ENCODE assay signal across 10 cellular contexts in the genomic region with DNA sequence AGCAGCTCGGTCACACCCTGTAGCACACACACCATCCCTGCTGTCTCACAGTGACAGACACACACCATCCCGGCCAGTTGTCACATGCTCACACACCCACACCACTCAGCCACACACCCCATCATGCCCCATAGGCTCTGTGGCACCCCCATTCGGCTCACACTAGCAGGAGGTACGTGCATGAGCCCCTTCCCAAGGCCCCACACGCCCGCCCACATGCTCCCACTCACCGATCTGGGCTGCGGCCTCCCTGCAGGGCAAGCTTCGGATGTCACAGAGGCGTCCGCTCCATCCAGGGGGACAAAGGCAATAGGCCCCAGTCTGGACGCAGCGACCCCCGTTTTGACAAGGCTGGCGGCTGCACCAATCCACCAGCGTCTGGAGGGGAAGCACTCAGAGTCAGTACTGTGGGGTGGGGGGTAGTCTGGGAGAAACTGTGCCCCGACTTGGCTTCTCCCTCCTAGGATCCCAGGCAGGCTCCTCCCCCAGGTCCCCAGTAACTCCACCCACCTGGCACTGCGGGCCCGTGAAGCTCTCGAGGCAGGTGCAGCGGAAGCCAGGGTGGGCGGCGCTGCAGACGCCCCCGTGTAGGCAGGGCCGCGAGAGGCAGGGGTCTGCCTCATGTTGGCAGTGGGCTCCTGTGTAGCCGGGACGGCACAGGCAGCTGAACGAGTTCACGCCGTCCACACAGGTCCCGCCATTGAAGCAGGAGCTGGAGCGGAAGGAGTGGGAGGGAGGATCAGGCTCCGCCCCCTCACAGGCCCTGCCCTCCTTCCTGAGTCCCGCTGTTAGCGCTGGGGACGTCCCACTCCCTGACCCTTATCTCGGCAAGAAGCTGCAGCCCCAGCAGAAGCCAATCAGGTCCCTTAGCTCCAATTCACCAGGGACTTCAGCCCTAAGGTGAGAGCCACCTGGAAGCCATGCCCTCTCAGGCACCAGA. TPM values are rescaled to one million over a fixed set of nuclear protein-coding genes. Genes with fewer than 3 reads are reported as not detected.
A peak's percentile ranks its signal among the peaks of the same experiment; 100 is the strongest.
DNase-seq lines count a peak whose midpoint lies in the region; ATAC-seq and TF ChIP-seq lines count a peak whose summit lies in the region.
"Had no signal": no experiment of that assay in that cellular context is flagged by ENCODE, and none has a peak within 500 bp of the region (broad histone marks: within the 10 kb centered on the region; RNA-seq: fewer than 3 reads in every experiment).

No MANE protein-coding gene starts in this region.

- H3K4me3 ChIP-seq in heart right ventricle (peak overlapping the region in 2 of 10 donors; percentile 17 to 20), SJCRH30 (no peak overlapping the region)
- H3K4me3 ChIP-seq: BLaER1 treated with 17β-estradiol and CSF1 and Interleukin-3, amounts not matched to agents 10 nM and 100 nM; thoracic aorta had no signal

- WGBS in heart right ventricle, 2 donors: 64 to 67% methylated on average over 39 of the region's 39 CpGs

- ATAC-seq in heart right ventricle: peak; percentile 14 to 71 (median 51)
- ATAC-seq in GM18870 (IDR thresholded peaks at IDR 0.05; ENCODE audit: unreplicated experiment): no peak

- H3K4me1 ChIP-seq in heart right ventricle: peaks cover 0 to 13% (median 5%) of the 10 kb centered on the region in 9 donors
- H3K4me1 ChIP-seq in SJCRH30: no peaks in the 10 kb centered on the region

- no peak overlapping the region for H3K27ac ChIP-seq in heart right ventricle
- no peak overlapping the region for H3K27ac ChIP-seq in SJCRH30
- H3K27ac ChIP-seq: BLaER1 treated with 17β-estradiol and CSF1 and Interleukin-3, amounts not matched to agents 10 nM and 100 nM; thoracic aorta had no signal

- H3K36me3 ChIP-seq in heart right ventricle: peaks cover 0 to 49% (median 0%) of the 10 kb centered on the region in 9 donors
- H3K36me3 ChIP-seq in SJCRH30: peaks cover 52% of the 10 kb centered on the region

- TF ChIP-seq CTCF in heart right ventricle (IDR thresholded peaks at IDR 0.05): no peak

- H3K27me3 ChIP-seq in heart right ventricle (peaks cover 0 to 22% (median 7%) of the 10 kb centered on the region in 7 donors), SJCRH30 (no peaks in the 10 kb centered on the region)
- H3K27me3 ChIP-seq: BLaER1 treated with 17β-estradiol and CSF1 and Interleukin-3, amounts not matched to agents 10 nM and 100 nM had no signal

- DNase-seq in heart right ventricle (peak; percentile 25 to 54), cardiac septum (ENCODE audit: low spot score) (no peak), OCI-M2 (lab: John Stamatoyannopoulos, UW; ENCODE audit: unreplicated experiment) (peak; percentile 64), iPS-NIHi11 (ENCODE audit: low spot score) (peak; percentile 56), SJCRH30 (no peak), RPMI8226 (no peak)
- no peak for DNase-seq in activated effector memory CD4-positive, alpha-beta T cell treated with Interleukin-2 at 50 U/mL for 16 hours

- no peaks in the 10 kb centered on the region for H3K9me3 ChIP-seq in heart right ventricle
- no peaks in the 10 kb centered on the region for H3K9me3 ChIP-seq in SJCRH30 (replicated peaks)
- H3K9me3 ChIP-seq: BLaER1 treated with 17β-estradiol and CSF1 and Interleukin-3, amounts not matched to agents 10 nM and 100 nM; thoracic aorta had no signal

- intact Hi-C loops in heart right ventricle (cut with DNase I) (loop anchor here in 2 of 10 donors (5.0 kb wide), 2 partner anchors 67 to 77 kb away; no protein-coding TSS in a partner anchor), cardiac septum (cut with DNase I) (no loop called here)

RNA-seq across cellular contexts. Expression of a gene that starts 20.1 kb away (rescaled TPM):
- total RNA-seq in heart right ventricle: 10 to 100 TPM; 21.4 to 45.5 (median 35.3) TPM
- 10 to 100 TPM; 18.7 to 21.9 TPM for polyA plus RNA-seq in heart right ventricle
- 60.0 TPM for total RNA-seq in cardiac septum
- total RNA-seq in SJCRH30 (2014; rRNA removed; shearing (Covaris generic)): 43.7 and 48.2 TPM in 2 replicates

RNA-seq across cellular contexts. Expression of a gene that starts 51.5 kb away (rescaled TPM):
- total RNA-seq in heart right ventricle (under 1 TPM in 5 of 10 donors, not detected in 5; 0.15 to 0.32 (median 0.17) TPM), cardiac septum (0.27 TPM)
- under 1 TPM in 1 of 2 donors, not detected in 1; 0.20 TPM for polyA plus RNA-seq in heart right ventricle
- 0.18 TPM in 1 of 2 replicates, not detected in the other for total RNA-seq in SJCRH30 (2014; rRNA removed; shearing (Covaris generic))

Comparison
In these comparisons a context has a peak if more than half of its experiments do, and no peak if none do; other contexts are left out.
1. DNase-seq: peak in heart right ventricle (2 of 2), OCI-M2 (single experiment) and iPS-NIHi11 (single experiment); none in cardiac septum (single experiment), activated effector memory CD4-positive, alpha-beta T cell treated with Interleukin-2 at 50 U/mL for 16 hours (single experiment), SJCRH30 (0 of 2) and RPMI8226 (single experiment).